Comparison of ENCODE assay signal across 10 cellular contexts in genomic region chr6:41736207-41736710, GRCh38. TPM values are rescaled to one million over a fixed set of nuclear protein-coding genes. Genes with fewer than 3 reads are reported as not detected.
A peak's percentile ranks its signal among the peaks of the same experiment; 100 is the strongest.
DNase-seq lines count a peak whose midpoint lies in the region; ATAC-seq lines count a peak whose summit lies in the region.
"Had no signal": no experiment of that assay in that cellular context is flagged by ENCODE, and none has a peak within 500 bp of the region (broad histone marks: within the 10 kb centered on the region; RNA-seq: fewer than 3 reads in every experiment).

No MANE protein-coding gene starts in this region.

- H3K9me3 Mint-ChIP-seq in T-helper 2 cell treated with Interferon-gamma antibody and Interleukin-4, amounts not matched to agents 5 μg/mL and 100 μg/mL, for 36 hours: no peaks in the 10 kb centered on the region

- H3K27ac Mint-ChIP-seq in T-helper 2 cell treated with Interferon-gamma antibody and Interleukin-4, amounts not matched to agents 5 μg/mL and 100 μg/mL, for 36 hours: no peak overlapping the region

- H3K4me1 ChIP-seq in subcutaneous abdominal adipose tissue (ENCODE audit: control insufficient read depth in 5 of 5, insufficient read depth in 5 of 5, low read length in 5 of 5): peaks cover 0 to 28% (median 27%) of the 10 kb centered on the region in 5 donors

- H3K27me3 ChIP-seq in subcutaneous abdominal adipose tissue (ENCODE audit: control insufficient read depth in 5 of 5, insufficient read depth in 4 of 5, low read length in 5 of 5): peaks cover 0 to 6% (median 0%) of the 10 kb centered on the region in 5 donors
- H3K27me3 ChIP-seq: esophagus squamous epithelium had no signal

- peak overlapping the region; percentile 73 for H3K4me3 Mint-ChIP-seq in T-helper 2 cell treated with Interferon-gamma antibody and Interleukin-4, amounts not matched to agents 5 μg/mL and 100 μg/mL, for 36 hours

- H3K36me3 ChIP-seq in subcutaneous abdominal adipose tissue (ENCODE audit: control insufficient read depth in 5 of 5, insufficient read depth in 5 of 5, low read length in 5 of 5): no peaks in the 10 kb centered on the region
- H3K36me3 ChIP-seq: esophagus squamous epithelium had no signal

- no peak for ATAC-seq in GM19455 (IDR thresholded peaks at IDR 0.05; ENCODE audit: unreplicated experiment)

- no peaks in the 10 kb centered on the region for H3K36me3 Mint-ChIP-seq in T-helper 2 cell treated with Interferon-gamma antibody and Interleukin-4, amounts not matched to agents 5 μg/mL and 100 μg/mL, for 36 hours (ENCODE audit: low read depth)

- peaks cover 18% of the 10 kb centered on the region for H3K4me1 Mint-ChIP-seq in T-helper 2 cell treated with Interferon-gamma antibody and Interleukin-4, amounts not matched to agents 5 μg/mL and 100 μg/mL, for 36 hours (ENCODE audit: low read depth)

- no peak for DNase-seq in T-helper 2 cell treated with Interferon-gamma antibody and Interleukin-4, amounts not matched to agents 5 μg/mL and 100 μg/mL, for 36 hours (ENCODE audit: low spot score)
- DNase-seq in T-helper 2 cell (no peak), SK-MEL-5 (ENCODE audit: low read depth, low spot score) (peak; percentile 42)
- DNase-seq in stimulated activated CD4-positive, alpha-beta T cell treated with anti-CD3 and anti-CD28 coated beads, Interleukin-4, amount 100 ng/mL, for 4 hours: no peak
- no peak for DNase-seq in effector CD8-positive, alpha-beta T cell (lab: John Stamatoyannopoulos, UW)

- in situ Hi-C loops in SK-MEL-5 (cut with HindIII; ENCODE audit: low pct_unique_long_range_greater_than_20kb, low sequenced_read_pairs): no loop called here

- H3K4me3 ChIP-seq in iPS-18c (ENCODE audit: insufficient read depth, low read depth, low read length): peak overlapping the region; percentile 34; the same call in 1 of the 2 replicates
- peak overlapping the region in 3 of 5 donors; percentile 7 to 77 (median 48) for H3K4me3 ChIP-seq in subcutaneous abdominal adipose tissue (ENCODE audit: low read depth in 1 of 5, low read length in 5 of 5)

- H3K27ac ChIP-seq in subcutaneous abdominal adipose tissue (ENCODE audit: low read depth, low read length): no peak overlapping the region
- H3K27ac ChIP-seq: parathyroid adenoma had no signal

- H3K27me3 Mint-ChIP-seq in T-helper 2 cell treated with Interferon-gamma antibody and Interleukin-4, amounts not matched to agents 5 μg/mL and 100 μg/mL, for 36 hours (ENCODE audit: low read depth): no peaks in the 10 kb centered on the region

- no peak overlapping the region for H3K9ac ChIP-seq in subcutaneous abdominal adipose tissue (ENCODE audit: low read length in 5 of 5)
- H3K9ac ChIP-seq: parathyroid adenoma had no signal

- H3K9me3 ChIP-seq in iPS-18c (ENCODE audit: control insufficient read depth, insufficient read depth, low read length) (no peaks in the 10 kb centered on the region), subcutaneous abdominal adipose tissue (ENCODE audit: control insufficient read depth in 5 of 5, low read length in 5 of 5) (no peaks in the 10 kb centered on the region)
- H3K9me3 ChIP-seq: esophagus squamous epithelium had no signal

RNA-seq across cellular contexts. Expression of gene TFEB, which starts 0.9 kb away (rescaled TPM):
- total RNA-seq in SK-MEL-5 (2014; rRNA removed; shearing (Covaris generic)): 1.9 and 3.7 TPM in 2 replicates
- polyA plus RNA-seq in SK-MEL-5 (2015; cell fraction: cytosol; rRNA removed): 2.9 and 3.4 TPM in 2 replicates
- polyA plus RNA-seq in SK-MEL-5 (2015; cell fraction: nucleus; rRNA removed): 3.5 and 12.5 TPM in 2 replicates

RNA-seq across cellular contexts. Expression of gene PGC, which starts 10.9 kb away (rescaled TPM):
- total RNA-seq in SK-MEL-5 (2014; rRNA removed; shearing (Covaris generic)): not detected in 2 replicates
- 0.13 TPM in 1 of 2 replicates, not detected in the other for polyA plus RNA-seq in SK-MEL-5 (2015; cell fraction: cytosol; rRNA removed)
- polyA plus RNA-seq in SK-MEL-5 (2015; cell fraction: nucleus; rRNA removed): not detected in 2 replicates

RNA-seq across cellular contexts. Expression of gene FRS3, which starts 43.4 kb away (rescaled TPM):
- 0.61 and 2.2 TPM in 2 replicates for total RNA-seq in SK-MEL-5 (2014; rRNA removed; shearing (Covaris generic))
- polyA plus RNA-seq in SK-MEL-5 (2015; cell fraction: cytosol; rRNA removed): 3.1 and 4.6 TPM in 2 replicates
- 7.5 and 11.9 TPM in 2 replicates for polyA plus RNA-seq in SK-MEL-5 (2015; cell fraction: nucleus; rRNA removed)

RNA-seq across cellular contexts. Expression of gene PRICKLE4, which starts 44.3 kb away (rescaled TPM):
- total RNA-seq in SK-MEL-5 (2014; rRNA removed; shearing (Covaris generic)): not detected in 2 replicates
- 0.14 and 0.29 TPM in 2 replicates for polyA plus RNA-seq in SK-MEL-5 (2015; cell fraction: cytosol; rRNA removed)
- polyA plus RNA-seq in SK-MEL-5 (2015; cell fraction: nucleus; rRNA removed): 5.1 and 17.0 TPM in 2 replicates

RNA-seq across cellular contexts. Expression of gene TOMM6, which starts 51.2 kb away (rescaled TPM):
- 164 and 236 TPM in 2 replicates for total RNA-seq in SK-MEL-5 (2014; rRNA removed; shearing (Covaris generic))
- 351 and 557 TPM in 2 replicates for polyA plus RNA-seq in SK-MEL-5 (2015; cell fraction: cytosol; rRNA removed)
- 59.6 and 70.4 TPM in 2 replicates for polyA plus RNA-seq in SK-MEL-5 (2015; cell fraction: nucleus; rRNA removed)
